Comparison of ENCODE assay signal across 8 cellular contexts in the genomic region with DNA sequence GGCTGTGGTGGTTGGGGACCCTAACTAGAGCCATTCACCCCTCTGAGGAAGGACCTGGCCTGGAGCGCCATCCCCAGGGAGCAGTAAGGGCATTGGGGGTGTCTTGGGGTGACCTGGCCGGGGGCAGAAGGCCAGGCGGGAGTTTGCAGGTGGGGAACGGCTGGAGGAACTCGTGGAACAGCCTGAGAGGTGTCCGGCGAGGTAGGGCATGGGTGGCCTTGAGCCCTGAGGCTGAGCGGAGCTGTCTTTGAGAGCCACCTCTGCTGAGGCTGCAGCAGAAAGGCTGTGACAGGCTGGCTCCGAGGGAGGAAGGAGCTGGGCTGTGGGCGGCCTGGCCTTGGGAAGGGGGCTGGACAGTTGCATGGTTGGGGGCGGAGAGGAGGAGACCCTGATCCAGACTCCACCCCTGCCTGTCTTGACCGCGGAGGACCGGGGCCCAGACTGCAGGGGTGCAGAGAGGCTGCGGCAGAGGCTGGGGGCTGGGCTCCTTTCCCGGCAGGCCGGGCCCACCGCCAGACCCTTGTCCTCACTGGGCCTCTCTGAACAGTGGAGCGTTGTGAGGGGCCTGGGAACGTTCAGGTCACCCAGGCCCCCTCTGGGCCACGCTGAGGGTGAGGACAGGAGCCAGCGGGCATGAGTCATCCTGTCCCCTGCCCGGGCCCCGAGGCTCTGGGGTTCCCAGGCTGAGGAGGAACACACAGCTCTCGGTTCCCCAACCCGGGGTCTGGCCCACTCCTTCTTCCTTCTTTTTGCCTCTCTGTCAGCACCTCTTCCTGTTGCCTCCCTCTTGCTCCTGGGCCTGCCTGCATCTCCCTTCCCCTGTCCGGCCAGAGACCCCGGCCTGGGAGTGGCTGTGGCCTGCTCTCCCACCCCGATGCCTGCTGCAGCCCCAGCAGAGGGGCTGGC. TPM values are rescaled to one million over a fixed set of nuclear protein-coding genes. Genes with fewer than 3 reads are reported as not detected.
DNase-seq lines count a peak whose midpoint lies in the region; ATAC-seq and TF ChIP-seq lines count a peak whose summit lies in the region.

No MANE protein-coding gene starts in this region.

- peak; percentile 44 for ATAC-seq in GM21619 (IDR thresholded peaks at IDR 0.05; ENCODE audit: unreplicated experiment)
- ATAC-seq in memory B cell (ENCODE audit: low read depth): peak; percentile 65
- ATAC-seq in GM18867 (IDR thresholded peaks at IDR 0.05; ENCODE audit: unreplicated experiment): no peak

- POLR2A ChIA-PET in RWPE1 (lab: Yijun Ruan, JAX; ENCODE audit: low non-redundant PET): no interaction called here

- H3K27ac ChIP-seq in RWPE1 (peak overlapping the region; percentile 99), coronary artery (peak overlapping the region; percentile 41 to 85), temporal lobe (ENCODE audit: low read depth, low read length) (peak overlapping the region; percentile 61)

- CTCF ChIA-PET in RWPE1 (lab: Yijun Ruan, JAX): interaction anchor here (1.0 kb wide), 1 partner anchor 55 kb away, joined by 4 read pairs; no protein-coding TSS in a partner anchor

- H3K4me3 ChIP-seq in coronary artery: peak overlapping the region; percentile 52

- H3K27me3 Mint-ChIP-seq in memory B cell: no peaks in the 10 kb centered on the region

- H3K4me3 Mint-ChIP-seq in memory B cell: peak overlapping the region; percentile 62

- peak overlapping the region; percentile 47 for H3K27ac Mint-ChIP-seq in memory B cell

- DNase-seq in CD1c-positive myeloid dendritic cell (ENCODE audit: extremely low spot score) (peak; percentile 95), RWPE1 (ENCODE audit: low spot score) (no peak), coronary artery (ENCODE audit: low spot score) (no peak), memory B cell (ENCODE audit: low spot score in 2 of 2) (no peak), ureter (ENCODE audit: low spot score) (no peak)

- no peaks in the 10 kb centered on the region for H3K36me3 Mint-ChIP-seq in memory B cell

- TF ChIP-seq CTCF in RWPE1 (conservative IDR thresholded peaks at IDR 0.05; ENCODE audit: low read depth) (no peak), coronary artery (IDR thresholded peaks at IDR 0.05) (no peak)

- H3K4me1 Mint-ChIP-seq in memory B cell: peaks cover 44% of the 10 kb centered on the region

- H3K9me3 Mint-ChIP-seq in memory B cell: no peaks in the 10 kb centered on the region

RNA-seq across cellular contexts. Expression of gene SH3BP2, which starts 8.1 kb away (rescaled TPM):
- total RNA-seq in temporal lobe: 22.6 TPM
- total RNA-seq in ureter: 109 TPM

RNA-seq across cellular contexts. Expression of gene ADD1, which starts 42.7 kb away (rescaled TPM):
- 191 TPM for total RNA-seq in temporal lobe
- 416 TPM for total RNA-seq in ureter

RNA-seq across cellular contexts. Expression of gene TNIP2, which starts 44.8 kb away (rescaled TPM):
- total RNA-seq in temporal lobe (3.9 TPM), ureter (41.0 TPM)
